Comparison of ENCODE assay signal across 9 cellular contexts in genomic region chr1:155970531-155971167, GRCh38. TPM values are rescaled to one million over a fixed set of nuclear protein-coding genes. Genes with fewer than 3 reads are reported as not detected.
DNase-seq lines count a peak whose midpoint lies in the region; ATAC-seq and TF ChIP-seq lines count a peak whose summit lies in the region.
"Had no signal": no experiment of that assay in that cellular context is flagged by ENCODE, and none has a peak within 500 bp of the region (broad histone marks: within the 10 kb centered on the region; RNA-seq: fewer than 3 reads in every experiment).

No MANE protein-coding gene starts in this region.

- H3K4me3 Mint-ChIP-seq in MCF 10A (ENCODE audit: unreplicated experiment): no peak overlapping the region

- H2BK5ac ChIP-seq in trophoblast cell (ENCODE audit: low read depth, low read length, poor library complexity): no peak overlapping the region

- peaks cover 59% of the 10 kb centered on the region for H3K36me3 Mint-ChIP-seq in MCF 10A (ENCODE audit: insufficient read depth, unreplicated experiment)

- no peak overlapping the region for H3K18ac ChIP-seq in trophoblast cell (ENCODE audit: low read length)

- H3K4me1 Mint-ChIP-seq in MCF 10A (ENCODE audit: insufficient read depth, unreplicated experiment): peaks cover 56% of the 10 kb centered on the region

- no peak overlapping the region for H2AK5ac ChIP-seq in trophoblast cell (ENCODE audit: low read length)

- 73% methylated on average over 11 of the region's 11 CpGs for WGBS in mammary epithelial cell (ENCODE audit: low coverage, missing lambda C conversion rate)
- no CpG with 5 or more reads among the region's 11 CpGs for WGBS in trophoblast cell (ENCODE audit: extremely low coverage, insufficient coverage, insufficient read length)

- no peaks in the 10 kb centered on the region for H3K9me3 Mint-ChIP-seq in MCF 10A (ENCODE audit: unreplicated experiment)

- intact Hi-C loops in MCF 10A (cut with micrococcal nuclease) (no loop called here), mammary epithelial cell (cut with micrococcal nuclease) (no loop called here)

- no peak overlapping the region for H2AFZ ChIP-seq in mammary epithelial cell (ENCODE audit: low read depth, low read length)
- no peak overlapping the region for H2AFZ ChIP-seq in MM.1S (ENCODE audit: low read length)
- H2AFZ ChIP-seq in trophoblast cell (ENCODE audit: insufficient read depth, low read length, poor library complexity): no peak overlapping the region

- no peaks in the 10 kb centered on the region for H3K79me1 ChIP-seq in trophoblast cell (ENCODE audit: low read length)

- H3K27ac ChIP-seq in mammary epithelial cell (ENCODE audit: insufficient read depth, low read depth, low read length) (no peak overlapping the region), MM.1S (ENCODE audit: low read length) (peak overlapping the region; percentile 54; the same call in 1 of the 2 replicates), trophoblast cell (ENCODE audit: low read depth, low read length) (no peak overlapping the region)

- no peaks in the 10 kb centered on the region for H3K27me3 ChIP-seq in mammary epithelial cell (ENCODE audit: insufficient read depth, low read length)
- H3K27me3 ChIP-seq in MM.1S (replicated peaks; ENCODE audit: insufficient read depth, low read length): no peaks in the 10 kb centered on the region
- H3K27me3 ChIP-seq in trophoblast cell (ENCODE audit: insufficient read depth, low read length): no peaks in the 10 kb centered on the region

- POLR2A ChIA-PET in MCF 10A (lab: Yijun Ruan, JAX): interaction anchor here (0.7 to 1.7 kb wide), 3 partner anchors 9 to 36 kb away, joined by 3 to 6 read pairs (median 4); no protein-coding TSS in a partner anchor

- H3K14ac ChIP-seq in trophoblast cell (ENCODE audit: low read length): no peak overlapping the region

- peaks cover 35% of the 10 kb centered on the region for H3K4me1 ChIP-seq in mammary epithelial cell (ENCODE audit: insufficient read depth, low read length)
- peaks cover 68% of the 10 kb centered on the region for H3K4me1 ChIP-seq in MM.1S (ENCODE audit: low read length)
- peaks cover 7 to 9% of the 10 kb centered on the region in 2 experiments for H3K4me1 ChIP-seq in trophoblast cell (ENCODE audit: control insufficient read depth in 1 of 2, insufficient read depth in 2 of 2, low read length in 2 of 2)

- DNase-seq in MCF 10A (ENCODE audit: unreplicated experiment): peak; percentile 75
- no peak for DNase-seq in mammary epithelial cell
- DNase-seq in MM.1S: peak; percentile 43
- DNase-seq in activated T-cell treated with anti-CD3 and anti-CD28 coated beads, Interleukin-2, amount 50 U/mL, for 48 hours: peak; percentile 52 to 63
- peak; percentile 63 for DNase-seq in glomerular visceral epithelial cell (ENCODE audit: extremely low spot score)
- peak; percentile 65 to 66 for DNase-seq in trophoblast cell
- DNase-seq in SHP77 treated with DMSO at 0.1 percent for 48 hours (lab: John Stamatoyannopoulos, UW): no peak

- H3K27ac Mint-ChIP-seq in MCF 10A (ENCODE audit: low read depth, unreplicated experiment): peak overlapping the region; percentile 46

- H4K20me1 ChIP-seq in mammary epithelial cell (ENCODE audit: insufficient read depth, low read length) (no peaks in the 10 kb centered on the region), MM.1S (ENCODE audit: insufficient read depth, low read length) (peaks cover 72% of the 10 kb centered on the region)

- H3K9me3 ChIP-seq in mammary epithelial cell (replicated peaks; ENCODE audit: insufficient read depth, low read length) (no peaks in the 10 kb centered on the region), MM.1S (replicated peaks; ENCODE audit: insufficient read depth, low read length) (no peaks in the 10 kb centered on the region), trophoblast cell (ENCODE audit: insufficient read depth, low read depth, low read length) (no peaks in the 10 kb centered on the region)

- no peak overlapping the region for H3K4ac ChIP-seq in trophoblast cell (ENCODE audit: low read depth, low read length)

- no peak overlapping the region for H2BK120ac ChIP-seq in trophoblast cell (ENCODE audit: insufficient read depth, low read length, poor library complexity)

- no peak overlapping the region for H4K91ac ChIP-seq in trophoblast cell (ENCODE audit: low read depth, low read length)

- no TSS peak for BruUV-seq in MCF 10A (replicated peaks; lab: Mats Ljungman, UMichigan)
- no TSS peak for BruUV-seq in mammary epithelial cell (replicated peaks; lab: Mats Ljungman, UMichigan)

- dilution Hi-C loops in mammary epithelial cell (cut with HindIII; ENCODE audit: low sequenced_read_pairs): no loop called here

- H3K79me2 ChIP-seq in mammary epithelial cell (ENCODE audit: insufficient read depth, low read length) (peaks cover 99% of the 10 kb centered on the region), MM.1S (ENCODE audit: low read length) (peaks cover 100% of the 10 kb centered on the region), trophoblast cell (ENCODE audit: control insufficient read depth, insufficient read depth, low read length, poor library complexity) (peaks cover 18% of the 10 kb centered on the region)

- no peaks in the 10 kb centered on the region for H3K27me3 Mint-ChIP-seq in MCF 10A (ENCODE audit: insufficient read depth, unreplicated experiment)

- no peak overlapping the region for H3K4me2 ChIP-seq in mammary epithelial cell (ENCODE audit: insufficient read depth, low read depth, low read length)
- peak overlapping the region; percentile 31; the same call in 1 of the 2 replicates for H3K4me2 ChIP-seq in MM.1S (ENCODE audit: low read depth, low read length)
- H3K4me2 ChIP-seq in trophoblast cell (ENCODE audit: low read length): no peak overlapping the region

- CTCF ChIA-PET in MCF 10A (lab: Yijun Ruan, JAX) (interaction anchor here (0.6 to 0.8 kb wide), 2 partner anchors 25 to 35 kb away, joined by 3 read pairs; no protein-coding TSS in a partner anchor), mammary epithelial cell (lab: Charles Lee; ENCODE audit: low non-redundant PET) (no interaction called here)

- H4K8ac ChIP-seq in trophoblast cell (ENCODE audit: low read depth, low read length): no peak overlapping the region

- H3K9ac ChIP-seq in mammary epithelial cell (ENCODE audit: insufficient read depth, low read length) (no peak overlapping the region), MM.1S (ENCODE audit: low read length) (no peak overlapping the region; the same call in 1 of the 2 replicates), trophoblast cell (ENCODE audit: low read length) (no peak overlapping the region)

- H3K36me3 ChIP-seq in mammary epithelial cell (ENCODE audit: insufficient read depth, low read length) (peaks cover 14% of the 10 kb centered on the region), MM.1S (replicated peaks; ENCODE audit: insufficient read depth, low read length) (peaks cover 31% of the 10 kb centered on the region), trophoblast cell (ENCODE audit: control insufficient read depth in 1 of 2, insufficient read depth in 2 of 2, low read length in 2 of 2) (peaks cover 40 to 41% of the 10 kb centered on the region in 2 experiments)

- H3K23ac ChIP-seq in trophoblast cell (ENCODE audit: low read length): no peak overlapping the region

- H3K9me2 ChIP-seq in MM.1S (replicated peaks; ENCODE audit: insufficient read depth, low read length): no peaks in the 10 kb centered on the region

- ATAC-seq in HG03520 (IDR thresholded peaks at IDR 0.05; ENCODE audit: unreplicated experiment): no peak

- no peak overlapping the region for H4K12ac ChIP-seq in trophoblast cell (ENCODE audit: low read depth, low read length)

- H2BK12ac ChIP-seq in trophoblast cell (ENCODE audit: low read length): no peak overlapping the region

- in situ Hi-C loops in mammary epithelial cell (cut with MboI; ENCODE audit: low sequenced_read_pairs in 2 of 2): no loop called here

- no peak overlapping the region for H3K4me3 ChIP-seq in mammary epithelial cell (replicated peaks in 1 of 3; ENCODE audit: insufficient read depth in 1 of 3, low read depth in 2 of 3, low read length in 3 of 3)
- H3K4me3 ChIP-seq in MM.1S (ENCODE audit: low read length): no peak overlapping the region
- no peak overlapping the region for H3K4me3 ChIP-seq in trophoblast cell (ENCODE audit: low read depth, low read length)

- TF ChIP-seq CTCF in MCF 10A (IDR thresholded peaks at IDR 0.05; ENCODE audit: unreplicated experiment) (no peak), mammary epithelial cell (conservative IDR thresholded peaks at IDR 0.05 in 1 of 2, IDR thresholded peaks at IDR 0.05 in 1 of 2; ENCODE audit: extremely low read depth in 1 of 2, insufficient read depth in 1 of 2, low read depth in 1 of 2, low read length in 2 of 2) (no peak), MM.1S (IDR thresholded peaks at IDR 0.05; ENCODE audit: low read length) (no peak)

- H3F3A ChIP-seq in MM.1S (ENCODE audit: insufficient read depth, low read length): peaks cover 19% of the 10 kb centered on the region

RNA-seq across cellular contexts. Expression of gene ARHGEF2, which starts 7.7 kb away (rescaled TPM):
- 498 and 555 TPM in 2 replicates for total RNA-seq in MCF 10A (2022)
- 100 to 1,000 TPM in 1 of 2 donors, 10 to 100 TPM in 1; 79.4 to 161 TPM for total RNA-seq in mammary epithelial cell
- polyA plus RNA-seq in mammary epithelial cell: 69.9 TPM
- polyA minus RNA-seq in mammary epithelial cell: 60.4 TPM
- 42.1 and 46.5 TPM in 2 replicates for polyA plus RNA-seq in trophoblast cell (2013)

RNA-seq across cellular contexts. Expression of gene RXFP4, which starts 29.2 kb away (rescaled TPM):
- total RNA-seq in MCF 10A (2022) (not detected in 2 replicates), mammary epithelial cell (not detected)
- polyA plus RNA-seq in mammary epithelial cell: 0.07 TPM
- polyA minus RNA-seq in mammary epithelial cell: not detected
- polyA plus RNA-seq in trophoblast cell (2013): not detected in 2 replicates
- total RNA-seq: bronchial epithelial cell had no signal

RNA-seq across cellular contexts. Expression of gene KHDC4, which starts 36.4 kb away (rescaled TPM):
- total RNA-seq in MCF 10A (2022): 90.9 and 104 TPM in 2 replicates
- 10 to 100 TPM; 35.3 to 56.5 TPM for total RNA-seq in mammary epithelial cell
- 28.9 TPM for polyA plus RNA-seq in mammary epithelial cell
- 41.3 TPM for polyA minus RNA-seq in mammary epithelial cell
- 38.9 and 40.5 TPM in 2 replicates for polyA plus RNA-seq in trophoblast cell (2013)

RNA-seq across cellular contexts. Expression of gene SSR2, which starts 50.1 kb away (rescaled TPM):
- total RNA-seq in MCF 10A (2022) (477 and 589 TPM in 2 replicates), mammary epithelial cell (100 to 1,000 TPM; 158 to 195 TPM)
- 511 TPM for polyA plus RNA-seq in mammary epithelial cell
- 194 TPM for polyA minus RNA-seq in mammary epithelial cell
- polyA plus RNA-seq in trophoblast cell (2013): 723 and 747 TPM in 2 replicates

RNA-seq across cellular contexts. Expression of gene RIT1, which starts 59.5 kb away (rescaled TPM):
- total RNA-seq in MCF 10A (2022) (36.2 and 43.1 TPM in 2 replicates), mammary epithelial cell (10 to 100 TPM; 23.5 to 31.3 TPM)
- 22.1 TPM for polyA plus RNA-seq in mammary epithelial cell
- polyA minus RNA-seq in mammary epithelial cell: 30.6 TPM
- 47.7 and 49.1 TPM in 2 replicates for polyA plus RNA-seq in trophoblast cell (2013)

Comparison
In these comparisons a context has a peak if more than half of its experiments do, and no peak if none do; other contexts are left out.
1. DNase-seq: peak in MCF 10A (single experiment), MM.1S (single experiment), activated T-cell treated with anti-CD3 and anti-CD28 coated beads, Interleukin-2, amount 50 U/mL, for 48 hours (2 of 2), glomerular visceral epithelial cell (single experiment) and trophoblast cell (2 of 2); none in mammary epithelial cell (single experiment) and SHP77 treated with DMSO at 0.1 percent for 48 hours (single experiment).